13 cellular contexts compared by ENCODE assay signal in genomic region chr12:81296556-81297305, GRCh38.
A peak's percentile ranks its signal among the peaks of the same experiment; 100 is the strongest.
DNase-seq lines count a peak whose midpoint lies in the region; ATAC-seq and TF ChIP-seq lines count a peak whose summit lies in the region.
"Had no signal": no experiment of that assay in that cellular context is flagged by ENCODE, and none has a peak within 500 bp of the region (broad histone marks: within the 10 kb centered on the region; RNA-seq: fewer than 3 reads in every experiment).

No MANE protein-coding gene starts in this region.

- ATAC-seq in foreskin keratinocyte: peak; percentile 47
- ATAC-seq: heart left ventricle had no signal

- no peak for TF ChIP-seq CTCF in VCaP (conservative IDR thresholded peaks at IDR 0.05)
- no peak for TF ChIP-seq CTCF in foreskin keratinocyte (conservative IDR thresholded peaks at IDR 0.05)

- DNase-seq in HS-27A (ENCODE audit: low read depth) (peak; percentile 12), foreskin keratinocyte (peak in 1 of 2 donors; percentile 30), SHP77 treated with DMSO at 0.1 percent for 48 hours (lab: John Stamatoyannopoulos, UW) (no peak), NCI-H2196 treated with DMSO at 0.1 percent for 48 hours (lab: John Stamatoyannopoulos, UW; ENCODE audit: unreplicated experiment) (no peak), mesenteric fat pad (ENCODE audit: low spot score) (no peak), HEK293T (ENCODE audit: extremely low spot score) (no peak)
- DNase-seq: heart left ventricle; KG1; RPMI8226; stimulated activated CD4-positive, alpha-beta T cell treated with anti-CD3 and anti-CD28 coated beads, Interleukin-15, amount 100 ng/mL, for 24 hours had no signal

- H3K4me1 ChIP-seq in ACC112 (ENCODE audit: control insufficient read depth, insufficient read depth, low read length, unreplicated experiment): no peaks in the 10 kb centered on the region
- no peaks in the 10 kb centered on the region for H3K4me1 ChIP-seq in foreskin keratinocyte

- H3K27me3 ChIP-seq in ACC112 (ENCODE audit: insufficient read depth, low read length) (no peaks in the 10 kb centered on the region), foreskin keratinocyte (no peaks in the 10 kb centered on the region)
- H3K27me3 ChIP-seq: heart left ventricle, neutrophil had no signal

- POLR2A ChIA-PET in HEK293T (lab: Yijun Ruan, JAX): no interaction called here

- H2AFZ ChIP-seq in ACC112 (ENCODE audit: low read length, unreplicated experiment): no peak overlapping the region

- H3K27ac ChIP-seq in ACC112 (ENCODE audit: low read depth, low read length): peak overlapping the region; percentile 31
- H3K27ac ChIP-seq in VCaP: peak overlapping the region; percentile 33; the same call in 1 of the 2 replicates
- H3K27ac ChIP-seq in foreskin keratinocyte: no peak overlapping the region
- H3K27ac ChIP-seq: heart left ventricle, neutrophil had no signal

- H3K79me2 ChIP-seq in ACC112 (ENCODE audit: control insufficient read depth, insufficient read depth, low read length, unreplicated experiment): no peaks in the 10 kb centered on the region

- H3K36me3 ChIP-seq in ACC112 (ENCODE audit: insufficient read depth, low read length): no peaks in the 10 kb centered on the region
- H3K36me3 ChIP-seq: heart left ventricle, neutrophil had no signal

- CTCF ChIA-PET in HEK293T (lab: Yijun Ruan, JAX): no interaction called here

- H3K4me3 ChIP-seq in ACC112 (ENCODE audit: low read depth, low read length): no peak overlapping the region
- H3K4me3 ChIP-seq: heart left ventricle had no signal

TF ChIP-seq in HEK293T, 16 proteins besides CTCF, POLR2A, EP300 and RAD21:
- TF ChIP-seq L3MBTL2 (conservative IDR thresholded peaks at IDR 0.05): no peak
